In genomic region chr9:38392235-38393127, GRCh38 we compare ENCODE assay signal across 8 cellular contexts. TPM values are rescaled to one million over a fixed set of nuclear protein-coding genes. Genes with fewer than 3 reads are reported as not detected.
DNase-seq lines count a peak whose midpoint lies in the region; ATAC-seq lines count a peak whose summit lies in the region.

Gene ALDH1B1, plus strand, starts transcription at chr9:38392702. Its CDS starts 3,047 bp downstream, at chr9:38395749.

- peak in 13 of 14 donors; percentile 15 to 85 (median 56) for DNase-seq in C1 segment of cervical spinal cord (lab: John Stamatoyannopoulos, UW)
- peak; percentile 95 for DNase-seq in NCI-H69 (lab: John Stamatoyannopoulos, UW)
- DNase-seq in activated CD4-positive, alpha-beta T cell treated with anti-CD3 and anti-CD28 coated beads, Interleukin-2, amount 50 U/mL, for 48 hours, result peak; percentile 77 to 82
- DNase-seq in effector CD4-positive, alpha-beta T cell, result peak; percentile 14
- DNase-seq in lung microvascular endothelial cell (ENCODE audit: low read depth in 2 of 2), result peak; percentile 85 to 90
- peak; percentile 25 for DNase-seq in stimulated activated CD8-positive, alpha-beta memory T cell treated with anti-CD3 and anti-CD28 coated beads, Interleukin-12 subunit alpha, Interleukin-12 subunit beta, amount 100 ng/mL, for 1 hour (ENCODE audit: low read depth)

- ATAC-seq in GM19035 (IDR thresholded peaks at IDR 0.05; ENCODE audit: unreplicated experiment), result peak; percentile 100
- ATAC-seq in HG03280 (IDR thresholded peaks at IDR 0.05; ENCODE audit: unreplicated experiment), result peak; percentile 99

RNA-seq across cellular contexts. Expression of gene ALDH1B1, which starts in this region (rescaled TPM):
- 9.2 and 11.1 TPM in 2 replicates for total RNA-seq in lung microvascular endothelial cell

Comparison
In these comparisons a context has a peak if more than half of its experiments do, and no peak if none do; other contexts are left out.
1. Peak in every context shown above with its lines: DNase-seq and ATAC-seq.
2. DNase-seq: peak in every context shown above with its lines; median percentile 95 in NCI-H69; 88 in lung microvascular endothelial cell; 80 in activated CD4-positive, alpha-beta T cell treated with anti-CD3 and anti-CD28 coated beads, Interleukin-2, amount 50 U/mL, for 48 hours; 56 in C1 segment of cervical spinal cord; 25 in stimulated activated CD8-positive, alpha-beta memory T cell treated with anti-CD3 and anti-CD28 coated beads, Interleukin-12 subunit alpha, Interleukin-12 subunit beta, amount 100 ng/mL, for 1 hour; 14 in effector CD4-positive, alpha-beta T cell.